Comparison of ENCODE assay signal across 3 cellular contexts in genomic region chr12:104911942-104912341, GRCh38.
TF ChIP-seq lines count a peak whose summit lies in the region.

No MANE protein-coding gene starts in this region.

TF ChIP-seq in A549, 52 proteins besides CTCF, POLR2A, EP300 and RAD21:
- TF ChIP-seq GATA3 (IDR thresholded peaks at IDR 0.05; ENCODE audit: borderline replicate concordance), result no peak
- peak; percentile 52 for TF ChIP-seq MAFK (IDR thresholded peaks at IDR 0.05; ENCODE audit: partially characterized antibody)
TF ChIP-seq in A549: peak in this region for 1.

TF ChIP-seq in IMR-90, 13 proteins besides CTCF, POLR2A, EP300 and RAD21:
- TF ChIP-seq RFX5 (IDR thresholded peaks at IDR 0.05; ENCODE audit: low read depth, low read length) (no peak), MAFK (IDR thresholded peaks at IDR 0.05; ENCODE audit: low read depth, low read length) (0 out of 2 replicates have a peak, but pooled peaks have one; percentile 11)

TF ChIP-seq in K562, 482 proteins besides CTCF, POLR2A, EP300 and RAD21:
- TF ChIP-seq BRD9 (IDR thresholded peaks at IDR 0.05; ENCODE audit: low read depth, partially characterized antibody) (no peak), ZNF75A (CRISPR knock-in tag; IDR thresholded peaks at IDR 0.05) (no peak), ZNF316 (IDR thresholded peaks at IDR 0.05) (peak; percentile 14; the same call in 1 of the 2 replicates)
